In the genomic region with DNA sequence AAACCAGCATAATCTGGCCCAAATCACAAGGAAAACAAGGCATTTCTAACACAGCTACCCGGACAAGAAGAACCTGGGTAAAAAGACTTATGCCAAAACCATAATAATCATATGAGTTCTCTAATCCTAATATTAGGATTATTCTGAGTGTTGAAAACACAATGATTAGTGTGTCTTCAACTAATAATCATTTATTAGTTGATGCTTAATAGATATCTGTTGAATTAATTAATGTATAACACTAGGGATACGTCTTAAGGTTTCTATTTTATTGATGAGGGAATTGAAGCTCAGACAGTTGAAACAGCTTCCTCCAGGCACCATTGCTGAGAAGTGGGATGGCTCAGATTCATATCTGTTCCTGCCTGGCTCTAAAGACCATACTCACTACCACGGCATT, we compare ENCODE assay signal across 23 cellular contexts.
DNase-seq lines count a peak whose midpoint lies in the region; ATAC-seq lines count a peak whose summit lies in the region.
"Had no signal": no experiment of that assay in that cellular context is flagged by ENCODE, and none has a peak within 500 bp of the region (broad histone marks: within the 10 kb centered on the region; RNA-seq: fewer than 3 reads in every experiment).

No MANE protein-coding gene starts in this region.

- H3K9ac ChIP-seq in mesendoderm (ENCODE audit: low read length): no peak overlapping the region
- H3K9ac ChIP-seq: BLaER1 had no signal

- no peak overlapping the region for H3K56ac ChIP-seq in mesendoderm (ENCODE audit: low read length)

- H3K4me1 Mint-ChIP-seq in T-helper 17 cell: peaks cover 18% of the 10 kb centered on the region

- no peak overlapping the region for H3K23ac ChIP-seq in mesendoderm (ENCODE audit: low read length)

- H3K4ac ChIP-seq in mesendoderm (ENCODE audit: low read depth, low read length): peak overlapping the region; percentile 24

- H2BK120ac ChIP-seq in mesendoderm (ENCODE audit: low read depth, low read length): no peak overlapping the region

- H2BK5ac ChIP-seq in mesendoderm (ENCODE audit: low read length): no peak overlapping the region

- H3K4me1 ChIP-seq in mesendoderm (ENCODE audit: control insufficient read depth, low read depth, low read length): peaks cover 24% of the 10 kb centered on the region
- H3K4me1 ChIP-seq: BE2C had no signal

- ATAC-seq in T-helper 17 cell (no peak), HG03025 (IDR thresholded peaks at IDR 0.05; ENCODE audit: low FRiP score, unreplicated experiment) (no peak), HG03520 (IDR thresholded peaks at IDR 0.05; ENCODE audit: unreplicated experiment) (no peak)
- ATAC-seq in stimulated activated naive CD8-positive, alpha-beta T cell treated with anti-CD3 and anti-CD28 coated beads, Interleukin-15, Interleukin-2, amounts not matched to agents 100 U/mL and 50 U/mL, for 24 hours: no peak
- ATAC-seq: GM12878 had no signal

- H3K27ac Mint-ChIP-seq in T-helper 17 cell: peak overlapping the region; percentile 53
- H3K27ac Mint-ChIP-seq: CD8-positive, alpha-beta memory T cell had no signal

- peaks cover 21% of the 10 kb centered on the region for H3K36me3 Mint-ChIP-seq in T-helper 17 cell (ENCODE audit: low read depth)

- no peak overlapping the region for H3K4me3 ChIP-seq in mesendoderm (ENCODE audit: low read length)
- H3K4me3 ChIP-seq: BLaER1, GM12878 had no signal

- no peaks in the 10 kb centered on the region for H3K79me1 ChIP-seq in mesendoderm (ENCODE audit: low read length)

- H3K9me3 ChIP-seq in T-helper 17 cell (ENCODE audit: control insufficient read depth, low read length, poor library complexity, severe bottlenecking): no peaks in the 10 kb centered on the region
- H3K9me3 ChIP-seq: BE2C, BLaER1 had no signal

- H3K18ac ChIP-seq in mesendoderm (ENCODE audit: low read length): no peak overlapping the region

- H3K27me3 Mint-ChIP-seq in T-helper 17 cell: no peaks in the 10 kb centered on the region
- H3K27me3 Mint-ChIP-seq: CD4-positive, alpha-beta memory T cell; CD4-positive, CD25-positive, alpha-beta regulatory T cell; CD8-positive, alpha-beta memory T cell had no signal

- H3K27me3 ChIP-seq in mesendoderm (ENCODE audit: insufficient read depth, low read length, poor library complexity): no peaks in the 10 kb centered on the region
- H3K27me3 ChIP-seq: BLaER1 had no signal

- H4K5ac ChIP-seq in mesendoderm (ENCODE audit: low read length): no peak overlapping the region

- DNase-seq in T-helper 17 cell (no peak), mesendoderm (no peak)
- DNase-seq in stimulated activated naive CD8-positive, alpha-beta T cell treated with anti-CD3 and anti-CD28 coated beads, Interleukin-15, Interleukin-2, amounts not matched to agents 100 U/mL and 50 U/mL, for 24 hours: no peak
- DNase-seq: 8988T; ACHN; BE2C; C1 segment of cervical spinal cord; CD4-positive, alpha-beta memory T cell; CD4-positive, CD25-positive, alpha-beta regulatory T cell; CD8-positive, alpha-beta memory T cell; COR-L47; DMS 273 treated with DMSO at 0.1 percent for 48 hours; DMS153; DMS53; DMS79; DND-41; EL; GDM1 had no signal

- no peak overlapping the region for H2BK15ac ChIP-seq in mesendoderm (replicated peaks; ENCODE audit: low read depth)

- H3K79me2 ChIP-seq in mesendoderm (ENCODE audit: control insufficient read depth, insufficient read depth, low read length): no peaks in the 10 kb centered on the region

- no peak overlapping the region for H3K27ac ChIP-seq in mesendoderm (ENCODE audit: low read depth, low read length)
- H3K27ac ChIP-seq: BLaER1 had no signal

- no CpG with 5 or more reads among the region's 3 CpGs for WGBS in mesendoderm (ENCODE audit: extremely low coverage, insufficient coverage, low lambda C conversion rate)

- peak overlapping the region; percentile 47 for H2AK5ac ChIP-seq in mesendoderm (ENCODE audit: low read length)

- H3K4me2 ChIP-seq in mesendoderm (ENCODE audit: low read length): no peak overlapping the region
- H3K4me2 ChIP-seq: BLaER1 had no signal

- H3K36me3 ChIP-seq in mesendoderm (ENCODE audit: control insufficient read depth, insufficient read depth, low read length): no peaks in the 10 kb centered on the region
- H3K36me3 ChIP-seq: BE2C had no signal

- H4K8ac ChIP-seq in mesendoderm (ENCODE audit: low read depth, low read length): no peak overlapping the region

- no peak overlapping the region for H3K4me3 Mint-ChIP-seq in T-helper 17 cell
- H3K4me3 Mint-ChIP-seq: CD14-positive monocyte; CD4-positive, alpha-beta memory T cell; CD4-positive, CD25-positive, alpha-beta regulatory T cell; CD8-positive, alpha-beta memory T cell had no signal
